In genomic region chr15:50778089-50778488, GRCh38 we compare ENCODE assay signal across 24 cellular contexts.
"Had no signal": no experiment of that assay in that cellular context is flagged by ENCODE, and none has a peak within 500 bp of the region (broad histone marks: within the 10 kb centered on the region; RNA-seq: fewer than 3 reads in every experiment).

No MANE protein-coding gene starts in this region.

- H3K4me3 ChIP-seq: esophagus squamous epithelium, left ventricle myocardium inferior, ovary, testis, vagina had no signal

- FAIRE-seq: bronchial epithelial cell had no signal

- ATAC-seq: activated naive CD4-positive, alpha-beta T cell treated with anti-CD3 and anti-CD28 coated beads, Interleukin-2, amount 50 U/mL, for 72 hours; activated T-cell treated with anti-CD3 and anti-CD28 coated beads, Interleukin-2, amount 50 U/mL, for 72 hours; right cardiac atrium; stimulated activated naive CD8-positive, alpha-beta T cell treated with anti-CD3 and anti-CD28 coated beads, Interleukin-15, Interleukin-2, amounts not matched to agents 100 U/mL and 50 U/mL, for 24 hours; T-helper 17 cell had no signal

- H3K27me3 ChIP-seq: esophagus squamous epithelium, neutrophil, ovary, testis, vagina had no signal

- H3K36me3 ChIP-seq: esophagus squamous epithelium, left ventricle myocardium inferior, neutrophil, ovary, vagina had no signal

- H3K4me1 ChIP-seq: testis, vagina had no signal

- H3K27ac ChIP-seq: esophagus squamous epithelium, left ventricle myocardium inferior, neutrophil, ovary, testis, vagina had no signal

- H3K9ac ChIP-seq: SK-N-SH had no signal

- DNase-seq: activated CD4-positive, alpha-beta memory T cell treated with anti-CD3 and anti-CD28 coated beads, Interleukin-2, amount 10 ng/mL, durations not matched to agents 7 days and 5 days; activated CD4-positive, alpha-beta T cell treated with anti-CD3 and anti-CD28 coated beads, Interleukin-2, amount 10 ng/mL, durations not matched to agents 7 days and 5 days; activated CD4-positive, CD25-positive, alpha-beta regulatory T cell treated with anti-CD3 and anti-CD28 coated beads, Interleukin-2, amount 50 U/mL, for 72 hours; activated naive CD4-positive, alpha-beta T cell; activated T-cell treated with anti-CD3 and anti-CD28 coated beads, Interleukin-2, amount 50 U/mL, for 72 hours; effector CD4-positive, alpha-beta T cell; esophagus squamous epithelium; foreskin melanocyte; islet precursor cell; left ventricle myocardium inferior; naive B cell; nephron progenitor cell; ovary; right cardiac atrium; SK-N-SH; stimulated activated CD4-positive, alpha-beta T cell treated with anti-CD3 and anti-CD28 coated beads, Interleukin-2, amount 100 ng/mL, for 48 hours; stimulated activated naive CD8-positive, alpha-beta T cell treated with anti-CD3 and anti-CD28 coated beads, Interleukin-15, Interleukin-2, amounts not matched to agents 100 U/mL and 50 U/mL, for 24 hours; T-helper 17 cell; T1000; testis had no signal

- H3K4me2 ChIP-seq: SK-N-SH had no signal

- H3K9me2 ChIP-seq: SK-N-SH had no signal

- H3K9me3 ChIP-seq: esophagus squamous epithelium, left ventricle myocardium inferior, neutrophil, ovary, SK-N-SH, testis, vagina had no signal
